ENCODE assay signal across 8 cellular contexts in genomic region chr2:197308635-197309368, GRCh38. TPM values are rescaled to one million over a fixed set of nuclear protein-coding genes. Genes with fewer than 3 reads are reported as not detected.
DNase-seq lines count a peak whose midpoint lies in the region; ATAC-seq and TF ChIP-seq lines count a peak whose summit lies in the region.

No MANE protein-coding gene starts in this region.

- H3K4me1 Mint-ChIP-seq in activated CD4-positive, alpha-beta memory T cell treated with anti-CD3 and anti-CD28 coated beads, Interleukin-2, amount 10 ng/mL, durations not matched to agents 7 days and 5 days: peaks cover 58% of the 10 kb centered on the region
- H3K4me1 Mint-ChIP-seq in memory B cell: peaks cover 50% of the 10 kb centered on the region

- no peaks in the 10 kb centered on the region for H3K9me3 Mint-ChIP-seq in activated CD4-positive, alpha-beta memory T cell treated with anti-CD3 and anti-CD28 coated beads, Interleukin-2, amount 10 ng/mL, durations not matched to agents 7 days and 5 days
- H3K9me3 Mint-ChIP-seq in memory B cell: no peaks in the 10 kb centered on the region

- peak overlapping the region; percentile 95 for H3K27ac Mint-ChIP-seq in activated CD4-positive, alpha-beta memory T cell treated with anti-CD3 and anti-CD28 coated beads, Interleukin-2, amount 10 ng/mL, durations not matched to agents 7 days and 5 days
- peak overlapping the region; percentile 96 for H3K27ac Mint-ChIP-seq in memory B cell

- peak overlapping the region; percentile 90 for H3K4me3 Mint-ChIP-seq in activated CD4-positive, alpha-beta memory T cell treated with anti-CD3 and anti-CD28 coated beads, Interleukin-2, amount 10 ng/mL, durations not matched to agents 7 days and 5 days
- H3K4me3 Mint-ChIP-seq in memory B cell: peak overlapping the region; percentile 96

- TF ChIP-seq CTCF in left ventricle myocardium inferior (IDR thresholded peaks at IDR 0.05; ENCODE audit: borderline replicate concordance) (no peak), uterus (IDR thresholded peaks at IDR 0.05) (no peak)

- ATAC-seq in left cardiac atrium (no peak), memory B cell (ENCODE audit: low read depth) (no peak), GM18907 (IDR thresholded peaks at IDR 0.05; ENCODE audit: unreplicated experiment) (no peak)

- intact Hi-C loops in left ventricle myocardium inferior (cut with micrococcal nuclease): no loop called here
- intact Hi-C loops in left cardiac atrium (cut with DNase I): no loop called here
- intact Hi-C loops in uterus (cut with DNase I; ENCODE audit: low total_unique reads): no loop called here

- no peaks in the 10 kb centered on the region for H3K27me3 Mint-ChIP-seq in activated CD4-positive, alpha-beta memory T cell treated with anti-CD3 and anti-CD28 coated beads, Interleukin-2, amount 10 ng/mL, durations not matched to agents 7 days and 5 days
- H3K27me3 Mint-ChIP-seq in memory B cell: no peaks in the 10 kb centered on the region

- peak overlapping the region; percentile 83 for H3K27ac ChIP-seq in left ventricle myocardium inferior (replicated peaks)
- peak overlapping the region; percentile 84 to 90 for H3K27ac ChIP-seq in uterus

- no peaks in the 10 kb centered on the region for H3K36me3 ChIP-seq in left ventricle myocardium inferior
- no peaks in the 10 kb centered on the region for H3K36me3 ChIP-seq in uterus

- H3K4me3 ChIP-seq in left ventricle myocardium inferior: peak overlapping the region; percentile 80
- no peak overlapping the region for H3K4me3 ChIP-seq in uterus

- CTCF ChIA-PET in activated CD4-positive, alpha-beta memory T cell treated with anti-CD3 and anti-CD28 coated beads, Interleukin-2, amount 10 ng/mL, durations not matched to agents 7 days and 5 days (lab: Charles Lee): interaction anchor here (0.6 to 8.4 kb wide), 15 partner anchors 9 to 382 kb away, joined by 3 to 73 read pairs (median 7); partner anchors contain the start of gene PGAP1

- peaks cover 45% of the 10 kb centered on the region for H3K36me3 Mint-ChIP-seq in activated CD4-positive, alpha-beta memory T cell treated with anti-CD3 and anti-CD28 coated beads, Interleukin-2, amount 10 ng/mL, durations not matched to agents 7 days and 5 days (ENCODE audit: low read depth)
- H3K36me3 Mint-ChIP-seq in memory B cell: peaks cover 5% of the 10 kb centered on the region

- TF ChIP-seq POLR2A in uterus (IDR thresholded peaks at IDR 0.05): no peak

- DNase-seq in left ventricle myocardium inferior: no peak
- no peak for DNase-seq in left cardiac atrium
- DNase-seq in activated CD4-positive, alpha-beta memory T cell treated with anti-CD3 and anti-CD28 coated beads, Interleukin-2, amount 10 ng/mL, durations not matched to agents 7 days and 5 days: no peak
- DNase-seq in memory B cell (ENCODE audit: low spot score in 2 of 2): no peak
- DNase-seq in uterus: no peak
- DNase-seq in occipital lobe (lab: John Stamatoyannopoulos, UW): no peak
- no peak for DNase-seq in NCI-H1417 treated with DMSO at 0.1 percent for 48 hours (lab: John Stamatoyannopoulos, UW)

- POLR2A ChIA-PET in activated CD4-positive, alpha-beta memory T cell treated with anti-CD3 and anti-CD28 coated beads, Interleukin-2, amount 10 ng/mL, durations not matched to agents 7 days and 5 days (lab: Charles Lee): interaction anchor here (0.8 to 11.3 kb wide), 33 partner anchors 10 to 1774 kb away, joined by 3 to 280 read pairs (median 6); partner anchors contain the start of genes COQ10B, HSPD1, HSPE1 and PGAP1

- H3K4me1 ChIP-seq in left ventricle myocardium inferior (peaks cover 46% of the 10 kb centered on the region), uterus (peaks cover 0 to 3% of the 10 kb centered on the region in 2 donors)

- no peaks in the 10 kb centered on the region for H3K27me3 ChIP-seq in left ventricle myocardium inferior (ENCODE audit: low read depth)
- no peaks in the 10 kb centered on the region for H3K27me3 ChIP-seq in uterus

- H3K9me3 ChIP-seq in left ventricle myocardium inferior (replicated peaks) (no peaks in the 10 kb centered on the region), uterus (no peaks in the 10 kb centered on the region)

RNA-seq across cellular contexts. Expression of gene ANKRD44, which starts 1.8 kb away (rescaled TPM):
- total RNA-seq in left ventricle myocardium inferior (7.1 TPM), left cardiac atrium (10 to 100 TPM; 10.2 to 16.8 TPM), uterus (10 to 100 TPM; 14.4 to 71.5 (median 23.2) TPM), occipital lobe (170 TPM)
- total RNA-seq in activated CD4-positive, alpha-beta memory T cell treated with anti-CD3 and anti-CD28 coated beads, Interleukin-2, amount 10 ng/mL, durations not matched to agents 7 days and 5 days: 100 to 1,000 TPM; 214 to 246 TPM
